Comparison of ENCODE assay signal across 21 cellular contexts in genomic region chr20:4187147-4187546, GRCh38.
"Had no signal": no experiment of that assay in that cellular context is flagged by ENCODE, and none has a peak within 500 bp of the region (broad histone marks: within the 10 kb centered on the region; RNA-seq: fewer than 3 reads in every experiment).

No MANE protein-coding gene starts in this region.

- H3K27ac Mint-ChIP-seq: activated naive CD4-positive, alpha-beta T cell treated with anti-CD3 and anti-CD28 coated beads, Interleukin-2, amount 10 ng/mL, durations not matched to agents 7 days and 5 days; T-helper 17 cell had no signal

- H3K27me3 ChIP-seq: heart right ventricle, right atrium auricular region, testis, upper lobe of left lung had no signal

- H3K36me3 ChIP-seq: right atrium auricular region had no signal

- H3K27me3 Mint-ChIP-seq: stimulated activated naive B cell treated with anti-CD40 and anti-IgM and Interleukin-4, amounts not matched to agents 10 μg/mL and 1 μg/mL and 100 μg/mL, for 72 hours had no signal

- DNase-seq: activated CD4-positive, alpha-beta T cell treated with anti-CD3 and anti-CD28 coated beads for 4 hours; activated CD4-positive, alpha-beta T cell treated with anti-CD3 and anti-CD28 coated beads, Interleukin-2, amount 50 U/mL, for 48 hours; activated CD4-positive, CD25-positive, alpha-beta regulatory T cell; activated naive CD4-positive, alpha-beta T cell treated with anti-CD3 and anti-CD28 coated beads, Interleukin-2, amount 10 ng/mL, durations not matched to agents 7 days and 5 days; activated T-cell treated with anti-CD3 and anti-CD28 coated beads, Interleukin-2, amount 50 U/mL, for 48 hours; amygdala; cortex of kidney; heart right ventricle; islet precursor cell; left colon; mesendoderm; mucosa of descending colon; occipital lobe; psoas muscle; stimulated activated CD8-positive, alpha-beta memory T cell treated with anti-CD3 and anti-CD28 coated beads, Interleukin-4, amount 100 ng/mL, for 48 hours; stimulated activated naive B cell treated with anti-CD40 and anti-IgM and Interleukin-4, amounts not matched to agents 10 μg/mL and 1 μg/mL and 100 μg/mL, for 72 hours; T-helper 17 cell; testis; upper lobe of left lung had no signal

- H3K36me3 Mint-ChIP-seq: activated naive CD4-positive, alpha-beta T cell treated with anti-CD3 and anti-CD28 coated beads, Interleukin-2, amount 10 ng/mL, durations not matched to agents 7 days and 5 days; stimulated activated naive B cell treated with anti-CD40 and anti-IgM and Interleukin-4, amounts not matched to agents 10 μg/mL and 1 μg/mL and 100 μg/mL, for 72 hours had no signal

- H3K4me3 Mint-ChIP-seq: activated naive CD4-positive, alpha-beta T cell treated with anti-CD3 and anti-CD28 coated beads, Interleukin-2, amount 10 ng/mL, durations not matched to agents 7 days and 5 days; stimulated activated naive B cell treated with anti-CD40 and anti-IgM and Interleukin-4, amounts not matched to agents 10 μg/mL and 1 μg/mL and 100 μg/mL, for 72 hours; T-helper 17 cell had no signal

- H3K9me3 ChIP-seq: heart right ventricle, mucosa of descending colon, psoas muscle, right atrium auricular region, testis, upper lobe of left lung had no signal

- H3K4me3 ChIP-seq: heart right ventricle, mucosa of descending colon, psoas muscle, right atrium auricular region, skin epidermis, testis, upper lobe of left lung had no signal

- H3K27ac ChIP-seq: heart right ventricle, psoas muscle, right atrium auricular region, skin epidermis, testis, upper lobe of left lung had no signal

- H3K9me3 Mint-ChIP-seq: activated naive CD4-positive, alpha-beta T cell treated with anti-CD3 and anti-CD28 coated beads, Interleukin-2, amount 10 ng/mL, durations not matched to agents 7 days and 5 days had no signal

- H3K4me1 Mint-ChIP-seq: activated naive CD4-positive, alpha-beta T cell treated with anti-CD3 and anti-CD28 coated beads, Interleukin-2, amount 10 ng/mL, durations not matched to agents 7 days and 5 days; stimulated activated naive B cell treated with anti-CD40 and anti-IgM and Interleukin-4, amounts not matched to agents 10 μg/mL and 1 μg/mL and 100 μg/mL, for 72 hours had no signal

- H3K4me1 ChIP-seq: heart right ventricle, psoas muscle, right atrium auricular region, testis, upper lobe of left lung had no signal

- ATAC-seq: left colon; mucosa of descending colon; psoas muscle; stimulated activated naive B cell treated with anti-CD40 and anti-IgM and Interleukin-4, amounts not matched to agents 10 μg/mL and 1 μg/mL and 100 μg/mL, for 72 hours; T-helper 17 cell had no signal
